ENCODE assay signal across 2 cellular contexts in the genomic region with DNA sequence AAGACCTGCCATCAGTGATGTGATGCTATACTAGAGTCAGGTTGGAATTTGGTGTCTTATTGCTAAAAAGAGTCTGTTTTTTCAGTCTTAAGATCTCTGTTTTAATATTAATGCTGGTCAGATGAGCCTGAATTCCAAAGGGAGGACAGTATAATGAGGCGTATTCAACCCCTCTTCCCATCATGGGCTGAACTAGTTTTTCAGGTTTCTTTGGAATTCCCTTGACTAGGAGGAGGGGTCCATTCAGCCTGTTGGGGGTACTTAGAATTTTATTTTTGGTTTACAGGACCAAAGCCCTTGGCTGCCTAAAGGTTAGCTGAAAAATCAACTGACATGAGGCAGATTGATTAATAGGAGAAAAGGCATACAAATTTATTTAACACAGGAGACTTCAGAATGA.
TF ChIP-seq lines count a peak whose summit lies in the region.

No MANE protein-coding gene starts in this region.

TF ChIP-seq in GM23338, 12 proteins besides CTCF, POLR2A, EP300 and RAD21 (continued from another document):
- TF ChIP-seq, protein P1, sequence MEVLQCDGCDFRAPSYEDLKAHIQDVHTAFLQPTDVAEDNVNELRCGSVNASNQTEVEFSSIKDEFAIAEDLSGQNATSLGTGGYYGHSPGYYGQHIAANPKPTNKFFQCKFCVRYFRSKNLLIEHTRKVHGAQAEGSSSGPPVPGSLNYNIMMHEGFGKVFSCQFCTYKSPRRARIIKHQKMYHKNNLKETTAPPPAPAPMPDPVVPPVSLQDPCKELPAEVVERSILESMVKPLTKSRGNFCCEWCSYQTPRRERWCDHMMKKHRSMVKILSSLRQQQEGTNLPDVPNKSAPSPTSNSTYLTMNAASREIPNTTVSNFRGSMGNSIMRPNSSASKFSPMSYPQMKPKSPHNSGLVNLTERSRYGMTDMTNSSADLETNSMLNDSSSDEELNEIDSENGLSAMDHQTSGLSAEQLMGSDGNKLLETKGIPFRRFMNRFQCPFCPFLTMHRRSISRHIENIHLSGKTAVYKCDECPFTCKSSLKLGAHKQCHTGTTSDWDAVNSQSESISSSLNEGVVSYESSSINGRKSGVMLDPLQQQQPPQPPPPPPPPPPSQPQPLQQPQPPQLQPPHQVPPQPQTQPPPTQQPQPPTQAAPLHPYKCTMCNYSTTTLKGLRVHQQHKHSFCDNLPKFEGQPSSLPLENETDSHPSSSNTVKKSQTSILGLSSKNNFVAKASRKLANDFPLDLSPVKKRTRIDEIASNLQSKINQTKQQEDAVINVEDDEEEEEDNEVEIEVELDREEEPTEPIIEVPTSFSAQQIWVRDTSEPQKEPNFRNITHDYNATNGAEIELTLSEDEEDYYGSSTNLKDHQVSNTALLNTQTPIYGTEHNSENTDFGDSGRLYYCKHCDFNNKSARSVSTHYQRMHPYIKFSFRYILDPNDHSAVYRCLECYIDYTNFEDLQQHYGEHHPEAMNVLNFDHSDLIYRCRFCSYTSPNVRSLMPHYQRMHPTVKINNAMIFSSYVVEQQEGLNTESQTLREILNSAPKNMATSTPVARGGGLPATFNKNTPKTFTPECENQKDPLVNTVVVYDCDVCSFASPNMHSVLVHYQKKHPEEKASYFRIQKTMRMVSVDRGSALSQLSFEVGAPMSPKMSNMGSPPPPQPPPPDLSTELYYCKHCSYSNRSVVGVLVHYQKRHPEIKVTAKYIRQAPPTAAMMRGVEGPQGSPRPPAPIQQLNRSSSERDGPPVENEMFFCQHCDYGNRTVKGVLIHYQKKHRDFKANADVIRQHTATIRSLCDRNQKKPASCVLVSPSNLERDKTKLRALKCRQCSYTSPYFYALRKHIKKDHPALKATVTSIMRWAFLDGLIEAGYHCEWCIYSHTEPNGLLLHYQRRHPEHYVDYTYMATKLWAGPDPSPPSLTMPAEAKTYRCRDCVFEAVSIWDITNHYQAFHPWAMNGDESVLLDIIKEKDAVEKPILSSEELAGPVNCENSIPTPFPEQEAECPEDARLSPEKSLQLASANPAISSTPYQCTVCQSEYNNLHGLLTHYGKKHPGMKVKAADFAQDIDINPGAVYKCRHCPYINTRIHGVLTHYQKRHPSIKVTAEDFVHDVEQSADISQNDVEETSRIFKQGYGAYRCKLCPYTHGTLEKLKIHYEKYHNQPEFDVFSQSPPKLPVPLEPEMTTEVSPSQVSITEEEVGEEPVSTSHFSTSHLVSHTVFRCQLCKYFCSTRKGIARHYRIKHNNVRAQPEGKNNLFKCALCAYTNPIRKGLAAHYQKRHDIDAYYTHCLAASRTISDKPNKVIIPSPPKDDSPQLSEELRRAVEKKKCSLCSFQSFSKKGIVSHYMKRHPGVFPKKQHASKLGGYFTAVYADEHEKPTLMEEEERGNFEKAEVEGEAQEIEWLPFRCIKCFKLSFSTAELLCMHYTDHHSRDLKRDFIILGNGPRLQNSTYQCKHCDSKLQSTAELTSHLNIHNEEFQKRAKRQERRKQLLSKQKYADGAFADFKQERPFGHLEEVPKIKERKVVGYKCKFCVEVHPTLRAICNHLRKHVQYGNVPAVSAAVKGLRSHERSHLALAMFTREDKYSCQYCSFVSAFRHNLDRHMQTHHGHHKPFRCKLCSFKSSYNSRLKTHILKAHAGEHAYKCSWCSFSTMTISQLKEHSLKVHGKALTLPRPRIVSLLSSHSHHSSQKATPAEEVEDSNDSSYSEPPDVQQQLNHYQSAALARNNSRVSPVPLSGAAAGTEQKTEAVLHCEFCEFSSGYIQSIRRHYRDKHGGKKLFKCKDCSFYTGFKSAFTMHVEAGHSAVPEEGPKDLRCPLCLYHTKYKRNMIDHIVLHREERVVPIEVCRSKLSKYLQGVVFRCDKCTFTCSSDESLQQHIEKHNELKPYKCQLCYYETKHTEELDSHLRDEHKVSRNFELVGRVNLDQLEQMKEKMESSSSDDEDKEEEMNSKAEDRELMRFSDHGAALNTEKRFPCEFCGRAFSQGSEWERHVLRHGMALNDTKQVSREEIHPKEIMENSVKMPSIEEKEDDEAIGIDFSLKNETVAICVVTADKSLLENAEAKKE (CRISPR knock-in tag; IDR thresholded peaks at IDR 0.05): no peak
- TF ChIP-seq NANOG (IDR thresholded peaks at IDR 0.05; ENCODE audit: borderline replicate concordance) (no peak), STAT1 (IDR thresholded peaks at IDR 0.05; ENCODE audit: unreplicated experiment) (no peak), CREB1 (CRISPR knock-in tag; IDR thresholded peaks at IDR 0.05; ENCODE audit: low read depth) (no peak), ZNF114 (CRISPR knock-in tag; IDR thresholded peaks at IDR 0.05) (no peak), EZH2 (IDR thresholded peaks at IDR 0.05; ENCODE audit: low read depth, unreplicated experiment) (no peak)
- TF ChIP-seq, protein P2, sequence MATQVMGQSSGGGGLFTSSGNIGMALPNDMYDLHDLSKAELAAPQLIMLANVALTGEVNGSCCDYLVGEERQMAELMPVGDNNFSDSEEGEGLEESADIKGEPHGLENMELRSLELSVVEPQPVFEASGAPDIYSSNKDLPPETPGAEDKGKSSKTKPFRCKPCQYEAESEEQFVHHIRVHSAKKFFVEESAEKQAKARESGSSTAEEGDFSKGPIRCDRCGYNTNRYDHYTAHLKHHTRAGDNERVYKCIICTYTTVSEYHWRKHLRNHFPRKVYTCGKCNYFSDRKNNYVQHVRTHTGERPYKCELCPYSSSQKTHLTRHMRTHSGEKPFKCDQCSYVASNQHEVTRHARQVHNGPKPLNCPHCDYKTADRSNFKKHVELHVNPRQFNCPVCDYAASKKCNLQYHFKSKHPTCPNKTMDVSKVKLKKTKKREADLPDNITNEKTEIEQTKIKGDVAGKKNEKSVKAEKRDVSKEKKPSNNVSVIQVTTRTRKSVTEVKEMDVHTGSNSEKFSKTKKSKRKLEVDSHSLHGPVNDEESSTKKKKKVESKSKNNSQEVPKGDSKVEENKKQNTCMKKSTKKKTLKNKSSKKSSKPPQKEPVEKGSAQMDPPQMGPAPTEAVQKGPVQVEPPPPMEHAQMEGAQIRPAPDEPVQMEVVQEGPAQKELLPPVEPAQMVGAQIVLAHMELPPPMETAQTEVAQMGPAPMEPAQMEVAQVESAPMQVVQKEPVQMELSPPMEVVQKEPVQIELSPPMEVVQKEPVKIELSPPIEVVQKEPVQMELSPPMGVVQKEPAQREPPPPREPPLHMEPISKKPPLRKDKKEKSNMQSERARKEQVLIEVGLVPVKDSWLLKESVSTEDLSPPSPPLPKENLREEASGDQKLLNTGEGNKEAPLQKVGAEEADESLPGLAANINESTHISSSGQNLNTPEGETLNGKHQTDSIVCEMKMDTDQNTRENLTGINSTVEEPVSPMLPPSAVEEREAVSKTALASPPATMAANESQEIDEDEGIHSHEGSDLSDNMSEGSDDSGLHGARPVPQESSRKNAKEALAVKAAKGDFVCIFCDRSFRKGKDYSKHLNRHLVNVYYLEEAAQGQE (IDR thresholded peaks at IDR 0.05; ENCODE audit: unreplicated experiment): no peak

TF ChIP-seq in WTC11, 78 proteins besides CTCF, POLR2A, EP300 and RAD21 (continued from another document and continues in another):
- TF ChIP-seq, protein P3, sequence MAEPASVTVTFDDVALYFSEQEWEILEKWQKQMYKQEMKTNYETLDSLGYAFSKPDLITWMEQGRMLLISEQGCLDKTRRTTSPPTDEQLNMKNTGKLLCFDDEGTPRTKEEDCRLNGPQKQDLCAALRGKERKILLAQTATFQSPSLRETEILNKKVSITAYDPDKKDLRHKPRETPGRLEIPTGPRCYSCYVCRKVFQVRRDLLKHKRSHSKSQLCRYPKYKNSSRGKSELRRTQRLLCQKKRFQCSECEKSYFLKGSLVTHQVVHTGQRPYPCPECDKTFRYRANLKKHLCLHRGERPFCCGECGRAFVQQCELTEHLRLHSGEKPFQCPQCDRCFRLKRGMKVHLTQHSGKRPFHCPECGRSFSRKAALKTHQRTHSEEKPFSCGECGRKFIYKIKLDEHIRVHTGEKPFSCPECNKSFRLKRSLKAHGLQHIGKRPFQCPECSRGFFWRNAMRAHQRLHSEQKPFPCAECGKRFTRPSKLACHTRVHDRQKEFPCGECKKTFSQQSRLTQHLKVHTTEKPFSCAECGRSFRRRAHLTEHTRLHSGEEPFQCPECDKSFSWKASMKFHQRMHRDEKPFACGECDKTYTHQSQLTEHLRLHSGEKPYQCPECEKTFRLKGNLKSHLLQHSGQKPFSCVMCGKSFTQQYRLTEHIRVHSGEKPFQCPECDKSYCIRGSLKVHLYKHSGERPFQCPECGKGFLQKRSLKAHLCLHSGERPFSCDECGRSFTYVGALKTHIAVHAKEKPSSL (CRISPR knock-in tag; conservative IDR thresholded peaks at IDR 0.05): no peak
- no peak for TF ChIP-seq ESRRA (CRISPR knock-in tag; IDR thresholded peaks at IDR 0.05; ENCODE audit: borderline replicate concordance)
- TF ChIP-seq, protein P4, sequence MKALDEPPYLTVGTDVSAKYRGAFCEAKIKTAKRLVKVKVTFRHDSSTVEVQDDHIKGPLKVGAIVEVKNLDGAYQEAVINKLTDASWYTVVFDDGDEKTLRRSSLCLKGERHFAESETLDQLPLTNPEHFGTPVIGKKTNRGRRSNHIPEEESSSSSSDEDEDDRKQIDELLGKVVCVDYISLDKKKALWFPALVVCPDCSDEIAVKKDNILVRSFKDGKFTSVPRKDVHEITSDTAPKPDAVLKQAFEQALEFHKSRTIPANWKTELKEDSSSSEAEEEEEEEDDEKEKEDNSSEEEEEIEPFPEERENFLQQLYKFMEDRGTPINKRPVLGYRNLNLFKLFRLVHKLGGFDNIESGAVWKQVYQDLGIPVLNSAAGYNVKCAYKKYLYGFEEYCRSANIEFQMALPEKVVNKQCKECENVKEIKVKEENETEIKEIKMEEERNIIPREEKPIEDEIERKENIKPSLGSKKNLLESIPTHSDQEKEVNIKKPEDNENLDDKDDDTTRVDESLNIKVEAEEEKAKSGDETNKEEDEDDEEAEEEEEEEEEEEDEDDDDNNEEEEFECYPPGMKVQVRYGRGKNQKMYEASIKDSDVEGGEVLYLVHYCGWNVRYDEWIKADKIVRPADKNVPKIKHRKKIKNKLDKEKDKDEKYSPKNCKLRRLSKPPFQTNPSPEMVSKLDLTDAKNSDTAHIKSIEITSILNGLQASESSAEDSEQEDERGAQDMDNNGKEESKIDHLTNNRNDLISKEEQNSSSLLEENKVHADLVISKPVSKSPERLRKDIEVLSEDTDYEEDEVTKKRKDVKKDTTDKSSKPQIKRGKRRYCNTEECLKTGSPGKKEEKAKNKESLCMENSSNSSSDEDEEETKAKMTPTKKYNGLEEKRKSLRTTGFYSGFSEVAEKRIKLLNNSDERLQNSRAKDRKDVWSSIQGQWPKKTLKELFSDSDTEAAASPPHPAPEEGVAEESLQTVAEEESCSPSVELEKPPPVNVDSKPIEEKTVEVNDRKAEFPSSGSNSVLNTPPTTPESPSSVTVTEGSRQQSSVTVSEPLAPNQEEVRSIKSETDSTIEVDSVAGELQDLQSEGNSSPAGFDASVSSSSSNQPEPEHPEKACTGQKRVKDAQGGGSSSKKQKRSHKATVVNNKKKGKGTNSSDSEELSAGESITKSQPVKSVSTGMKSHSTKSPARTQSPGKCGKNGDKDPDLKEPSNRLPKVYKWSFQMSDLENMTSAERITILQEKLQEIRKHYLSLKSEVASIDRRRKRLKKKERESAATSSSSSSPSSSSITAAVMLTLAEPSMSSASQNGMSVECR (CRISPR knock-in tag; IDR thresholded peaks at IDR 0.05; ENCODE audit: borderline replicate concordance): no peak
- no peak for TF ChIP-seq TCF7 (CRISPR knock-in tag; IDR thresholded peaks at IDR 0.05; ENCODE audit: low read depth)
- no peak for TF ChIP-seq NFYB (CRISPR knock-in tag; conservative IDR thresholded peaks at IDR 0.05; ENCODE audit: low read depth)
- TF ChIP-seq EMX1 (CRISPR knock-in tag; IDR thresholded peaks at IDR 0.05): no peak
- TF ChIP-seq, protein P5, sequence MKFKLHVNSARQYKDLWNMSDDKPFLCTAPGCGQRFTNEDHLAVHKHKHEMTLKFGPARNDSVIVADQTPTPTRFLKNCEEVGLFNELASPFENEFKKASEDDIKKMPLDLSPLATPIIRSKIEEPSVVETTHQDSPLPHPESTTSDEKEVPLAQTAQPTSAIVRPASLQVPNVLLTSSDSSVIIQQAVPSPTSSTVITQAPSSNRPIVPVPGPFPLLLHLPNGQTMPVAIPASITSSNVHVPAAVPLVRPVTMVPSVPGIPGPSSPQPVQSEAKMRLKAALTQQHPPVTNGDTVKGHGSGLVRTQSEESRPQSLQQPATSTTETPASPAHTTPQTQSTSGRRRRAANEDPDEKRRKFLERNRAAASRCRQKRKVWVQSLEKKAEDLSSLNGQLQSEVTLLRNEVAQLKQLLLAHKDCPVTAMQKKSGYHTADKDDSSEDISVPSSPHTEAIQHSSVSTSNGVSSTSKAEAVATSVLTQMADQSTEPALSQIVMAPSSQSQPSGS (CRISPR knock-in tag; IDR thresholded peaks at IDR 0.05; ENCODE audit: borderline replicate concordance, low read depth): no peak
- no peak for TF ChIP-seq PRRX2 (CRISPR knock-in tag; IDR thresholded peaks at IDR 0.05)
- TF ChIP-seq ZNF138 (CRISPR knock-in tag; conservative IDR thresholded peaks at IDR 0.05): no peak
- TF ChIP-seq SP1 (CRISPR knock-in tag; conservative IDR thresholded peaks at IDR 0.05): no peak
- TF ChIP-seq, protein P6, sequence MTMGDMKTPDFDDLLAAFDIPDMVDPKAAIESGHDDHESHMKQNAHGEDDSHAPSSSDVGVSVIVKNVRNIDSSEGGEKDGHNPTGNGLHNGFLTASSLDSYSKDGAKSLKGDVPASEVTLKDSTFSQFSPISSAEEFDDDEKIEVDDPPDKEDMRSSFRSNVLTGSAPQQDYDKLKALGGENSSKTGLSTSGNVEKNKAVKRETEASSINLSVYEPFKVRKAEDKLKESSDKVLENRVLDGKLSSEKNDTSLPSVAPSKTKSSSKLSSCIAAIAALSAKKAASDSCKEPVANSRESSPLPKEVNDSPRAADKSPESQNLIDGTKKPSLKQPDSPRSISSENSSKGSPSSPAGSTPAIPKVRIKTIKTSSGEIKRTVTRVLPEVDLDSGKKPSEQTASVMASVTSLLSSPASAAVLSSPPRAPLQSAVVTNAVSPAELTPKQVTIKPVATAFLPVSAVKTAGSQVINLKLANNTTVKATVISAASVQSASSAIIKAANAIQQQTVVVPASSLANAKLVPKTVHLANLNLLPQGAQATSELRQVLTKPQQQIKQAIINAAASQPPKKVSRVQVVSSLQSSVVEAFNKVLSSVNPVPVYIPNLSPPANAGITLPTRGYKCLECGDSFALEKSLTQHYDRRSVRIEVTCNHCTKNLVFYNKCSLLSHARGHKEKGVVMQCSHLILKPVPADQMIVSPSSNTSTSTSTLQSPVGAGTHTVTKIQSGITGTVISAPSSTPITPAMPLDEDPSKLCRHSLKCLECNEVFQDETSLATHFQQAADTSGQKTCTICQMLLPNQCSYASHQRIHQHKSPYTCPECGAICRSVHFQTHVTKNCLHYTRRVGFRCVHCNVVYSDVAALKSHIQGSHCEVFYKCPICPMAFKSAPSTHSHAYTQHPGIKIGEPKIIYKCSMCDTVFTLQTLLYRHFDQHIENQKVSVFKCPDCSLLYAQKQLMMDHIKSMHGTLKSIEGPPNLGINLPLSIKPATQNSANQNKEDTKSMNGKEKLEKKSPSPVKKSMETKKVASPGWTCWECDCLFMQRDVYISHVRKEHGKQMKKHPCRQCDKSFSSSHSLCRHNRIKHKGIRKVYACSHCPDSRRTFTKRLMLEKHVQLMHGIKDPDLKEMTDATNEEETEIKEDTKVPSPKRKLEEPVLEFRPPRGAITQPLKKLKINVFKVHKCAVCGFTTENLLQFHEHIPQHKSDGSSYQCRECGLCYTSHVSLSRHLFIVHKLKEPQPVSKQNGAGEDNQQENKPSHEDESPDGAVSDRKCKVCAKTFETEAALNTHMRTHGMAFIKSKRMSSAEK (CRISPR knock-in tag; IDR thresholded peaks at IDR 0.05; ENCODE audit: borderline replicate concordance): no peak
- no peak for TF ChIP-seq ZNF219 (CRISPR knock-in tag; IDR thresholded peaks at IDR 0.05; ENCODE audit: borderline replicate concordance)
- TF ChIP-seq, protein P7, sequence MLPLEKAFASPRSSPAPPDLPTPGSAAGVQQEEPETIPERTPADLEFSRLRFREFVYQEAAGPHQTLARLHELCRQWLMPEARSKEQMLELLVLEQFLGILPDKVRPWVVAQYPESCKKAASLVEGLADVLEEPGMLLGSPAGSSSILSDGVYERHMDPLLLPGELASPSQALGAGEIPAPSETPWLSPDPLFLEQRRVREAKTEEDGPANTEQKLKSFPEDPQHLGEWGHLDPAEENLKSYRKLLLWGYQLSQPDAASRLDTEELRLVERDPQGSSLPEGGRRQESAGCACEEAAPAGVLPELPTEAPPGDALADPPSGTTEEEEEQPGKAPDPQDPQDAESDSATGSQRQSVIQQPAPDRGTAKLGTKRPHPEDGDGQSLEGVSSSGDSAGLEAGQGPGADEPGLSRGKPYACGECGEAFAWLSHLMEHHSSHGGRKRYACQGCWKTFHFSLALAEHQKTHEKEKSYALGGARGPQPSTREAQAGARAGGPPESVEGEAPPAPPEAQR (CRISPR knock-in tag; IDR thresholded peaks at IDR 0.05): no peak
